ENCODE assay signal across 12 cellular contexts in the genomic region with DNA sequence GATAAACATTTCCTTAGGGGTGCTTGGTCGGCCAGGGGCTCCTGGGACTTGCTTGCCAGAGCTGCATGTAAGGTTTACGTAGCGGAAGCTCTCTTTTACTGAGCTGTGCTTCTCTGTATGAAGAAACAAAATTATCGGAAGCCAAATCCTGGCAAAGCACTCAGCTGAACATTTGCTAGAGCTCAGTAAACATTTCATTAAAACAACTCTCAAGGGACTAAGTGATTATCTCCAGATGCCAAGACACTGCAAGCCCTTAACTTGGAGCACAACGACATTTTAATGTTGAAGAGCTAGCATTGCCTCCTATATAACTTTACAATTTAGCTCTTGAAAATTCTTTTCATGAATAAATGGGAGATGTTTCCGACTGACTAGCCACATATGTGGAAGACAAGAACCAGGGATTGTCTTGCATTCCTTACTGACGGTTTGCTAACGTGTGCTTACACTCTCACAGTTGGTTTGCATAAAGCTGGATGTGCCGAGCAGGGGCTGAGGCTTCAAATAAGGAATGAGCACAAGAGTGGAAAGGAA. TPM values are rescaled to one million over a fixed set of nuclear protein-coding genes. Genes with fewer than 3 reads are reported as not detected.
DNase-seq lines count a peak whose midpoint lies in the region; FAIRE-seq and TF ChIP-seq lines count a peak whose summit lies in the region.
"Had no signal": no experiment of that assay in that cellular context is flagged by ENCODE, and none has a peak within 500 bp of the region (broad histone marks: within the 10 kb centered on the region; RNA-seq: fewer than 3 reads in every experiment).

No MANE protein-coding gene starts in this region.

- no peak for FAIRE-seq in frontal cortex (lab: Jason Lieb, UNC)

- H3K36me3 Mint-ChIP-seq in nephron (ENCODE audit: low read depth) (no peaks in the 10 kb centered on the region), chondrocyte (ENCODE audit: low read depth) (peaks cover 8% of the 10 kb centered on the region)

- DNase-seq in AG10803 (ENCODE audit: low read depth): peak; percentile 79
- peak; percentile 47 for DNase-seq in NCI-H187 treated with DMSO at 0.1 percent for 48 hours (lab: John Stamatoyannopoulos, UW)
- peak; percentile 68 for DNase-seq in fibroblast of mammary gland (ENCODE audit: low read depth)
- DNase-seq in frontal cortex (ENCODE audit: low spot score in 2 of 2): no peak
- no peak for DNase-seq in chondrocyte (ENCODE audit: low spot score)
- no peak for DNase-seq in stimulated activated CD4-positive, alpha-beta T cell treated with anti-CD3 and anti-CD28 coated beads, Interleukin-4, amount 100 ng/mL, for 1 hour
- no peak for DNase-seq in KBM-7
- DNase-seq: CD4-positive, alpha-beta T cell; midbrain; NCI-H1105 treated with DMSO at 0.1 percent for 48 hours; OCI-M1 had no signal

- H3K9me3 Mint-ChIP-seq in nephron (no peaks in the 10 kb centered on the region), chondrocyte (ENCODE audit: low read depth) (no peaks in the 10 kb centered on the region)
- H3K9me3 Mint-ChIP-seq: CD4-positive, alpha-beta T cell had no signal

- H3K27ac Mint-ChIP-seq in nephron (peak overlapping the region; percentile 82 to 90 (median 84)), chondrocyte (ENCODE audit: unreplicated experiment) (no peak overlapping the region)
- H3K27ac Mint-ChIP-seq: CD4-positive, alpha-beta T cell had no signal

- in situ Hi-C loops in KBM-7 (cut with MboI; ENCODE audit: low pct_unique_long_range_greater_than_20kb, low sequenced_read_pairs): no loop called here

- H3K27me3 Mint-ChIP-seq in nephron (ENCODE audit: low read depth): peaks cover 5% of the 10 kb centered on the region
- no peaks in the 10 kb centered on the region for H3K27me3 Mint-ChIP-seq in chondrocyte (ENCODE audit: low read depth)
- H3K27me3 Mint-ChIP-seq: CD4-positive, alpha-beta T cell had no signal

- H3K4me3 ChIP-seq in AG10803 (ENCODE audit: low read length) (peak overlapping the region; percentile 28), fibroblast of mammary gland (ENCODE audit: control insufficient read depth, low read depth, low read length) (no peak overlapping the region)

- H3K4me3 Mint-ChIP-seq in nephron (peak overlapping the region; percentile 5 to 12 (median 8)), chondrocyte (ENCODE audit: unreplicated experiment) (no peak overlapping the region)
- H3K4me3 Mint-ChIP-seq: CD4-positive, alpha-beta T cell had no signal

- H3K4me1 Mint-ChIP-seq in nephron: peaks cover 43% of the 10 kb centered on the region
- H3K4me1 Mint-ChIP-seq in chondrocyte (ENCODE audit: low read depth): no peaks in the 10 kb centered on the region

- no peak for TF ChIP-seq CTCF in AG10803 (conservative IDR thresholded peaks at IDR 0.05; ENCODE audit: low read length)
- no peak for TF ChIP-seq CTCF in fibroblast of mammary gland (conservative IDR thresholded peaks at IDR 0.05; ENCODE audit: control insufficient read depth, insufficient read depth, low read depth, low read length)
- TF ChIP-seq CTCF in nephron (IDR thresholded peaks at IDR 0.05; ENCODE audit: unreplicated experiment in 3 of 3): no peak
- no peak for TF ChIP-seq CTCF in chondrocyte (IDR thresholded peaks at IDR 0.05)

RNA-seq across cellular contexts. Expression of gene SCUBE2, which starts 43.3 kb away (rescaled TPM):
- 2.9 TPM for total RNA-seq in frontal cortex
- 2.0 to 5.0 TPM (median 4.6 TPM) in 3 replicates for total RNA-seq in chondrocyte

RNA-seq across cellular contexts. Expression of gene NRIP3, which starts 44.3 kb away (rescaled TPM):
- total RNA-seq in frontal cortex (24.9 TPM), chondrocyte (1.6 to 3.5 TPM (median 2.9 TPM) in 3 replicates)

Comparison
In these comparisons a context has a peak if more than half of its experiments do, and no peak if none do; other contexts are left out.
1. DNase-seq: peak in AG10803 (single experiment), NCI-H187 treated with DMSO at 0.1 percent for 48 hours (single experiment) and fibroblast of mammary gland (single experiment); none in frontal cortex (0 of 2), chondrocyte (single experiment), stimulated activated CD4-positive, alpha-beta T cell treated with anti-CD3 and anti-CD28 coated beads, Interleukin-4, amount 100 ng/mL, for 1 hour (single experiment) and KBM-7 (single experiment).